ENCODE assay signal across 22 cellular contexts in the genomic region with DNA sequence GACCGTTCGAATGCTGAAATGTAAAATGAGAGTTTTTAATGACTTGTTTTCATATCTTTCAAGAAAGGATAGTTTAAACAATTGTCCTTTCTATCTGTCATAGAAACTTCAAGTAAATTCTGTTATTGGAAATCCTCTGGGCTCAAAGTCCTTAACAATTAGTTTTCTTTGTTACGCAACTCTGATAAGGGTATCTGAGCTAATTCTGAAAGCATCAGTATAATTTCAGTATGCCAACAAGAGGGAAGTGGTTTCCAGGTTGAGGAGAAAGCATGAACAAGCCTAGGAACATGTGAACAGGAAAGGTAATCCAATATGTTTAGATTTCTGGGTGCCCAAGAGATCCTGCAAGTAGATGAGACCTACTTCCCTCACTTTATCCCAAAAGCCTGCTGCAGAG. TPM values are rescaled to one million over a fixed set of nuclear protein-coding genes. Genes with fewer than 3 reads are reported as not detected.
"Had no signal": no experiment of that assay in that cellular context is flagged by ENCODE, and none has a peak within 500 bp of the region (broad histone marks: within the 10 kb centered on the region; RNA-seq: fewer than 3 reads in every experiment).

No MANE protein-coding gene starts in this region.

- H3K36me3 Mint-ChIP-seq: stimulated activated effector memory CD8-positive, alpha-beta T cell treated with anti-CD3 and anti-CD28 coated beads, Interleukin-12 subunit alpha, Interleukin-12 subunit beta, amount 100 ng/mL, for 72 hours; WTC11 had no signal

- ATAC-seq: activated CD8-positive, alpha-beta T cell treated with anti-CD3 and anti-CD28 coated beads for 36 hours; esophagus mucosa; left colon; psoas muscle; stimulated activated effector memory CD8-positive, alpha-beta T cell treated with anti-CD3 and anti-CD28 coated beads, Interleukin-12 subunit alpha, Interleukin-12 subunit beta, amount 100 ng/mL, for 72 hours; upper lobe of right lung; WTC11 had no signal

- H3K27me3 Mint-ChIP-seq: activated CD8-positive, alpha-beta T cell treated with anti-CD3 and anti-CD28 coated beads for 36 hours; activated T-cell treated with anti-CD3 and anti-CD28 coated beads, Interleukin-2, amount 50 U/mL, for 24 hours had no signal

- H3K9me3 ChIP-seq: breast epithelium, psoas muscle, upper lobe of right lung had no signal

- FAIRE-seq: TTC549 had no signal

- H3K4me1 Mint-ChIP-seq: stimulated activated effector memory CD8-positive, alpha-beta T cell treated with anti-CD3 and anti-CD28 coated beads, Interleukin-12 subunit alpha, Interleukin-12 subunit beta, amount 100 ng/mL, for 72 hours; WTC11 had no signal

- H3K9me3 Mint-ChIP-seq: activated CD8-positive, alpha-beta T cell treated with anti-CD3 and anti-CD28 coated beads for 36 hours; activated naive CD4-positive, alpha-beta T cell treated with anti-CD3 and anti-CD28 coated beads for 36 hours; activated T-cell treated with anti-CD3 and anti-CD28 coated beads, Interleukin-2, amount 50 U/mL, for 24 hours; activated T-helper 2 cell treated with anti-CD3 and anti-CD28 coated beads, Interferon-gamma antibody, Interleukin-2, Interleukin-4, amounts not matched to agents 10 μg/mL and 5 μg/mL and 100 μg/mL, durations not matched to agents 14 hours and 24 hours and 36 hours; stimulated activated effector memory CD8-positive, alpha-beta T cell treated with anti-CD3 and anti-CD28 coated beads, Interleukin-12 subunit alpha, Interleukin-12 subunit beta, amount 100 ng/mL, for 72 hours; T-helper 2 cell treated with Interferon-gamma antibody and Interleukin-4, amounts not matched to agents 5 μg/mL and 100 μg/mL, for 36 hours; WTC11 had no signal

- H3K4me1 ChIP-seq: breast epithelium, psoas muscle, upper lobe of right lung had no signal

- H3K4me3 ChIP-seq: breast epithelium, psoas muscle, upper lobe of right lung had no signal

- DNase-seq: activated CD4-positive, alpha-beta T cell treated with anti-CD3 and anti-CD28 coated beads for 4 hours; activated CD8-positive, alpha-beta T cell treated with anti-CD3 and anti-CD28 coated beads for 36 hours; activated naive CD4-positive, alpha-beta T cell treated with anti-CD3 and anti-CD28 coated beads for 36 hours; activated T-cell treated with anti-CD3 and anti-CD28 coated beads, Interleukin-2, amount 50 U/mL, for 24 hours; anterior cingulate cortex; effector CD4-positive, alpha-beta T cell; left colon; psoas muscle; right cardiac atrium; stimulated activated CD4-positive, alpha-beta T cell treated with anti-CD3 and anti-CD28 coated beads, Interleukin-4, amount 100 ng/mL, for 24 hours; upper lobe of right lung had no signal

- H3K27ac Mint-ChIP-seq: activated CD8-positive, alpha-beta T cell treated with anti-CD3 and anti-CD28 coated beads for 36 hours; activated naive CD4-positive, alpha-beta T cell treated with anti-CD3 and anti-CD28 coated beads for 36 hours; activated T-cell treated with anti-CD3 and anti-CD28 coated beads, Interleukin-2, amount 50 U/mL, for 24 hours; activated T-helper 2 cell treated with anti-CD3 and anti-CD28 coated beads, Interferon-gamma antibody, Interleukin-2, Interleukin-4, amounts not matched to agents 10 μg/mL and 5 μg/mL and 100 μg/mL, durations not matched to agents 14 hours and 24 hours and 36 hours; stimulated activated effector memory CD8-positive, alpha-beta T cell treated with anti-CD3 and anti-CD28 coated beads, Interleukin-12 subunit alpha, Interleukin-12 subunit beta, amount 100 ng/mL, for 72 hours; T-helper 2 cell treated with Interferon-gamma antibody and Interleukin-4, amounts not matched to agents 5 μg/mL and 100 μg/mL, for 36 hours; WTC11 had no signal

- H3K36me3 ChIP-seq: breast epithelium, upper lobe of right lung had no signal

- H3K4me3 Mint-ChIP-seq: activated CD8-positive, alpha-beta T cell treated with anti-CD3 and anti-CD28 coated beads for 36 hours; activated naive CD4-positive, alpha-beta T cell treated with anti-CD3 and anti-CD28 coated beads for 36 hours; activated T-cell treated with anti-CD3 and anti-CD28 coated beads, Interleukin-2, amount 50 U/mL, for 24 hours; stimulated activated effector memory CD8-positive, alpha-beta T cell treated with anti-CD3 and anti-CD28 coated beads, Interleukin-12 subunit alpha, Interleukin-12 subunit beta, amount 100 ng/mL, for 72 hours; T-helper 2 cell treated with Interferon-gamma antibody and Interleukin-4, amounts not matched to agents 5 μg/mL and 100 μg/mL, for 36 hours; WTC11 had no signal

- H3K27ac ChIP-seq: breast epithelium, psoas muscle, upper lobe of right lung had no signal

- H3K27me3 ChIP-seq: breast epithelium, upper lobe of right lung had no signal

RNA-seq across cellular contexts. Expression of gene ADH7, which starts 22.0 kb away (rescaled TPM):
- total RNA-seq: activated CD8-positive, alpha-beta T cell treated with anti-CD3 and anti-CD28 coated beads for 36 hours; activated naive CD4-positive, alpha-beta T cell treated with anti-CD3 and anti-CD28 coated beads for 36 hours; activated T-helper 2 cell treated with anti-CD3 and anti-CD28 coated beads, Interferon-gamma antibody, Interleukin-2, Interleukin-4, amounts not matched to agents 10 μg/mL and 5 μg/mL and 100 μg/mL, durations not matched to agents 14 hours and 24 hours and 36 hours; breast epithelium; cerebellum; left colon; mononuclear cell; osteocyte; psoas muscle; right cardiac atrium; upper lobe of right lung; WTC11 had no signal
- polyA plus RNA-seq: neural cell, psoas muscle had no signal
